Comparison of ENCODE assay signal across 22 cellular contexts in genomic region chr18:33749831-33750230, GRCh38.
DNase-seq lines count a peak whose midpoint lies in the region; ATAC-seq, FAIRE-seq and TF ChIP-seq lines count a peak whose summit lies in the region.
"Had no signal": no experiment of that assay in that cellular context is flagged by ENCODE, and none has a peak within 500 bp of the region (broad histone marks: within the 10 kb centered on the region; RNA-seq: fewer than 3 reads in every experiment).

No MANE protein-coding gene starts in this region.

- H3K4me1 ChIP-seq in OCI-LY3 (ENCODE audit: low read length) = peaks cover 14% of the 10 kb centered on the region
- peaks cover 2% of the 10 kb centered on the region for H3K4me1 ChIP-seq in mesenchymal stem cell (ENCODE audit: control insufficient read depth, insufficient read depth, low read depth, low read length)
- H3K4me1 ChIP-seq: gastroesophageal sphincter, left lung, testis had no signal

- TF ChIP-seq CTCF in OCI-LY3 (IDR thresholded peaks at IDR 0.05; ENCODE audit: low read depth, low read length) = no peak

- TF ChIP-seq POLR2A in GM12891 (IDR thresholded peaks at IDR 0.05; ENCODE audit: low read depth, low read length) = no peak

- no peak overlapping the region for H4K8ac ChIP-seq in mesenchymal stem cell (ENCODE audit: low read length)

- H3K4me2 ChIP-seq in OCI-LY3 (ENCODE audit: low read length) = peak overlapping the region; percentile 67
- H3K4me2 ChIP-seq in mesenchymal stem cell (ENCODE audit: low read length, poor library complexity, severe bottlenecking) = no peak overlapping the region

- H3K18ac ChIP-seq in mesenchymal stem cell (ENCODE audit: low read depth in 1 of 2, low read length in 2 of 2) = peak overlapping the region in 1 of 2 experiments; percentile 21

- FAIRE-seq in GM12891 (lab: Jason Lieb, UNC) = no peak
- FAIRE-seq: bronchial epithelial cell had no signal

- no peaks in the 10 kb centered on the region for H3K36me3 ChIP-seq in OCI-LY3 (replicated peaks; ENCODE audit: low read depth, low read length)
- H3K36me3 ChIP-seq in mesenchymal stem cell (ENCODE audit: control insufficient read depth in 1 of 2, insufficient read depth in 2 of 2, low read depth in 1 of 2, low read length in 2 of 2) = no peaks in the 10 kb centered on the region
- H3K36me3 ChIP-seq: gastroesophageal sphincter, left lung had no signal

- H3K4me3 ChIP-seq in OCI-LY3 (ENCODE audit: low read length) = peak overlapping the region; percentile 47
- H3K4me3 ChIP-seq in mesenchymal stem cell (ENCODE audit: insufficient read depth in 1 of 2, low read depth in 1 of 2, low read length in 2 of 2) = no peak overlapping the region
- H3K4me3 ChIP-seq: gastroesophageal sphincter, left lung, testis had no signal

- no peak overlapping the region for H2BK15ac ChIP-seq in mesenchymal stem cell (ENCODE audit: low read depth, poor library complexity, severe bottlenecking)

- no peak overlapping the region for H2BK5ac ChIP-seq in mesenchymal stem cell (ENCODE audit: low read depth, low read length, poor library complexity, severe bottlenecking)

- WGBS in mesenchymal stem cell = 88% methylated on average over 8 of the region's 9 CpGs

- H3K4ac ChIP-seq in mesenchymal stem cell (ENCODE audit: low read depth in 1 of 2, low read length in 2 of 2) = no peak overlapping the region

- no peaks in the 10 kb centered on the region for H3K79me2 ChIP-seq in OCI-LY3 (ENCODE audit: low read length)

- ATAC-seq in HG03432 (IDR thresholded peaks at IDR 0.05; ENCODE audit: unreplicated experiment) = peak; percentile 61
- ATAC-seq in GM21825 (IDR thresholded peaks at IDR 0.05; ENCODE audit: unreplicated experiment) = no peak
- ATAC-seq: activated CD4-positive, alpha-beta T cell treated with anti-CD3 and anti-CD28 coated beads for 36 hours; activated naive CD8-positive, alpha-beta T cell treated with anti-CD3 and anti-CD28 coated beads, Interleukin-2, amount 50 U/mL, for 24 hours; gastroesophageal sphincter; left lung; PC-3 had no signal

- peak overlapping the region; percentile 66 for H2AFZ ChIP-seq in OCI-LY3 (ENCODE audit: low read depth, low read length)
- no peak overlapping the region for H2AFZ ChIP-seq in mesenchymal stem cell (ENCODE audit: low read depth, low read length)

- no peak overlapping the region for H3K23ac ChIP-seq in mesenchymal stem cell (ENCODE audit: low read length in 2 of 2)

- no peaks in the 10 kb centered on the region for H3K9me3 ChIP-seq in OCI-LY3 (ENCODE audit: insufficient read depth, low read length)
- H3K9me3 ChIP-seq in mesenchymal stem cell (ENCODE audit: control insufficient read depth, low read length) = no peaks in the 10 kb centered on the region
- H3K9me3 ChIP-seq: gastroesophageal sphincter, left lung, testis had no signal

- no peaks in the 10 kb centered on the region for H3K79me1 ChIP-seq in mesenchymal stem cell (replicated peaks; ENCODE audit: low read length, poor library complexity, severe bottlenecking)

- no peaks in the 10 kb centered on the region for H3K27me3 ChIP-seq in OCI-LY3 (ENCODE audit: low read depth, low read length)
- no peaks in the 10 kb centered on the region for H3K27me3 ChIP-seq in mesenchymal stem cell (ENCODE audit: control insufficient read depth in 1 of 2, insufficient read depth in 1 of 2, low read length in 2 of 2)
- H3K27me3 ChIP-seq: gastroesophageal sphincter, left lung, testis had no signal

- no peak overlapping the region for H3K14ac ChIP-seq in mesenchymal stem cell (ENCODE audit: low read length in 2 of 2)

- H3K9ac ChIP-seq in OCI-LY3 (ENCODE audit: low read length) (no peak overlapping the region), mesenchymal stem cell (ENCODE audit: low read length) (peak overlapping the region; percentile 48)

- no peak overlapping the region for H2AK5ac ChIP-seq in mesenchymal stem cell (ENCODE audit: low read length, severe bottlenecking)

- H2BK120ac ChIP-seq in mesenchymal stem cell (ENCODE audit: low read depth, low read length) = no peak overlapping the region

- H3K27ac ChIP-seq in OCI-LY3 (ENCODE audit: low read length) (no peak overlapping the region), mesenchymal stem cell (ENCODE audit: low read length, poor library complexity, severe bottlenecking) (no peak overlapping the region)
- H3K27ac ChIP-seq: epithelial cell of prostate, gastroesophageal sphincter, HL-60, left lung, testis had no signal

- no peak overlapping the region for H2BK12ac ChIP-seq in mesenchymal stem cell (ENCODE audit: low read length in 2 of 2)

- DNase-seq in GM12891 (ENCODE audit: insufficient read length, low spot score) (no peak), mesenchymal stem cell (no peak), NCI-H1694 treated with DMSO at 0.1 percent for 48 hours (lab: John Stamatoyannopoulos, UW) (no peak), NCI-H82 (lab: John Stamatoyannopoulos, UW) (no peak)
- DNase-seq in activated naive CD4-positive, alpha-beta T cell treated with anti-CD3 and anti-CD28 coated beads, Interleukin-2, amount 50 U/mL, for 16 hours = no peak
- DNase-seq: activated CD4-positive, alpha-beta T cell treated with anti-CD3 and anti-CD28 coated beads for 36 hours; activated naive CD8-positive, alpha-beta T cell treated with anti-CD3 and anti-CD28 coated beads, Interleukin-2, amount 50 U/mL, for 24 hours; dermis blood vessel endothelial cell; GF-D8; H9; NCI-H345; PC-3; T1000; testis had no signal

- no peaks in the 10 kb centered on the region for H4K20me1 ChIP-seq in OCI-LY3 (ENCODE audit: insufficient read depth, low read length)

- no peak overlapping the region for H4K91ac ChIP-seq in mesenchymal stem cell (ENCODE audit: low read length)

TF ChIP-seq in GM12891, 5 proteins besides CTCF, POLR2A, EP300 and RAD21:
- TF ChIP-seq SPI1 (IDR thresholded peaks at IDR 0.05; ENCODE audit: low read depth, low read length) (peak; percentile 58), TAF1 (IDR thresholded peaks at IDR 0.05; ENCODE audit: low read depth, low read length) (no peak)
TF ChIP-seq in GM12891: peak in this region for 1.
